9 cellular contexts compared by ENCODE assay signal in genomic region chr18:23528580-23529472, GRCh38. TPM values are rescaled to one million over a fixed set of nuclear protein-coding genes. Genes with fewer than 3 reads are reported as not detected.
DNase-seq lines count a peak whose midpoint lies in the region; ATAC-seq and TF ChIP-seq lines count a peak whose summit lies in the region.
"Had no signal": no experiment of that assay in that cellular context is flagged by ENCODE, and none has a peak within 500 bp of the region (broad histone marks: within the 10 kb centered on the region; RNA-seq: fewer than 3 reads in every experiment).

No MANE protein-coding gene starts in this region.

- no peak overlapping the region for H3K4me3 ChIP-seq in ascending aorta
- no peak overlapping the region for H3K4me3 ChIP-seq in vagina

- peak overlapping the region; percentile 27 to 47 for H3K27ac ChIP-seq in ascending aorta
- H3K27ac ChIP-seq in vagina: peak overlapping the region; percentile 70

- H3K4me1 ChIP-seq in ascending aorta: no peaks in the 10 kb centered on the region
- H3K4me1 ChIP-seq in vagina: no peaks in the 10 kb centered on the region

- DNase-seq in Right ventricle myocardium inferior (ENCODE audit: missing footprints): no peak
- no peak for DNase-seq in cardiac septum (ENCODE audit: low spot score)
- no peak for DNase-seq in ascending aorta (ENCODE audit: low spot score in 2 of 2)
- DNase-seq in left lobe of liver (ENCODE audit: low spot score): no peak
- DNase-seq in vagina (ENCODE audit: extremely low spot score in 2 of 2): peak in 1 of 2 donors; percentile 91
- DNase-seq in middle frontal gyrus (ENCODE audit: extremely low spot score, low spot score): no peak
- no peak for DNase-seq in NCI-H2081 treated with DMSO at 0.1 percent for 48 hours (lab: John Stamatoyannopoulos, UW)
- DNase-seq: KG1 had no signal

- ATAC-seq in Right ventricle myocardium inferior (peak; percentile 85), left lobe of liver (peak; percentile 3), HG02885 (IDR thresholded peaks at IDR 0.05; ENCODE audit: poor library complexity, unreplicated experiment) (no peak)

- H3K9me3 ChIP-seq in ascending aorta (no peaks in the 10 kb centered on the region), vagina (no peaks in the 10 kb centered on the region)

- H3K27me3 ChIP-seq in ascending aorta (no peaks in the 10 kb centered on the region), vagina (no peaks in the 10 kb centered on the region)

- no peak for TF ChIP-seq POLR2A in vagina (IDR thresholded peaks at IDR 0.05)

- TF ChIP-seq CTCF in ascending aorta (IDR thresholded peaks at IDR 0.05) (no peak), vagina (IDR thresholded peaks at IDR 0.05) (no peak)

- H3K36me3 ChIP-seq in ascending aorta (peaks cover 88 to 98% of the 10 kb centered on the region in 2 donors), vagina (peaks cover 0 to 83% of the 10 kb centered on the region in 2 donors)

- intact Hi-C loops in Right ventricle myocardium inferior (cut with DNase I): no loop called here
- intact Hi-C loops in cardiac septum (cut with DNase I): no loop called here
- intact Hi-C loops in ascending aorta (cut with DNase I): no loop called here
- intact Hi-C loops in vagina (cut with DNase I): loop anchor here (5.0 kb wide), 1 partner anchor 43 kb away; no protein-coding TSS in a partner anchor

RNA-seq across cellular contexts. Expression of gene RMC1, which starts 25.5 kb away (rescaled TPM):
- total RNA-seq in Right ventricle myocardium inferior: 13.0 TPM
- total RNA-seq in cardiac septum: 18.1 TPM
- total RNA-seq in ascending aorta: 20.1 TPM
- total RNA-seq in left lobe of liver: 18.0 TPM
- total RNA-seq in vagina: 17.7 TPM

RNA-seq across cellular contexts. Expression of gene NPC1, which starts 57.5 kb away (rescaled TPM):
- total RNA-seq in Right ventricle myocardium inferior (10.9 TPM), cardiac septum (16.0 TPM), ascending aorta (21.6 TPM), left lobe of liver (13.3 TPM), vagina (89.9 TPM)
